In genomic region chr18:3256693-3257626, GRCh38 we compare ENCODE assay signal across 1 cellular context.
TF ChIP-seq lines count a peak whose summit lies in the region.

No MANE protein-coding gene starts in this region.

TF ChIP-seq in HEK293, 187 proteins besides CTCF, POLR2A, EP300 and RAD21 (continued from another document and continues in another):
- TF ChIP-seq ZNF280C (tag by site-specific recombination; IDR thresholded peaks at IDR 0.05) (no peak), KLF10 (tag by site-specific recombination; IDR thresholded peaks at IDR 0.05) (peak; percentile 12; the same call in 1 of the 2 replicates), ZNF544 (tag by site-specific recombination; IDR thresholded peaks at IDR 0.05) (no peak), TSHZ1 (tag by site-specific recombination; IDR thresholded peaks at IDR 0.05; ENCODE audit: borderline replicate concordance) (no peak), GLIS2 (tag by site-specific recombination; IDR thresholded peaks at IDR 0.05) (no peak), PRDM1 (tag by site-specific recombination; IDR thresholded peaks at IDR 0.05) (no peak), ZNF341 (tag by site-specific recombination; IDR thresholded peaks at IDR 0.05; ENCODE audit: low read depth) (no peak), GLI2 (tag by site-specific recombination; IDR thresholded peaks at IDR 0.05; ENCODE audit: borderline replicate concordance, low read depth) (no peak), ZBTB7A (tag by site-specific recombination; IDR thresholded peaks at IDR 0.05; ENCODE audit: low read depth) (no peak), ZNF561 (tag by site-specific recombination; IDR thresholded peaks at IDR 0.05; ENCODE audit: borderline replicate concordance) (no peak), ZNF514 (tag by site-specific recombination; IDR thresholded peaks at IDR 0.05) (no peak), ZBTB48 (tag by site-specific recombination; IDR thresholded peaks at IDR 0.05) (no peak), ZNF518A (tag by site-specific recombination; conservative IDR thresholded peaks at IDR 0.05; ENCODE audit: low read depth) (no peak), ZNF660 (tag by site-specific recombination; IDR thresholded peaks at IDR 0.05) (no peak), ZNF830 (tag by site-specific recombination; IDR thresholded peaks at IDR 0.05; ENCODE audit: low read depth) (no peak), ZSCAN30 (tag by site-specific recombination; IDR thresholded peaks at IDR 0.05) (no peak), OVOL3 (tag by site-specific recombination; IDR thresholded peaks at IDR 0.05) (no peak), ZBTB10 (tag by site-specific recombination; IDR thresholded peaks at IDR 0.05) (no peak), ZNF785 (tag by site-specific recombination; IDR thresholded peaks at IDR 0.05) (no peak), ZNF692 (tag by site-specific recombination; IDR thresholded peaks at IDR 0.05) (no peak), AEBP2 (tag by site-specific recombination; IDR thresholded peaks at IDR 0.05; ENCODE audit: borderline replicate concordance) (no peak), ZNF23 (tag by site-specific recombination; IDR thresholded peaks at IDR 0.05; ENCODE audit: borderline replicate concordance) (no peak), PRDM2 (tag by site-specific recombination; IDR thresholded peaks at IDR 0.05; ENCODE audit: borderline replicate concordance) (no peak), ZNF791 (tag by site-specific recombination; IDR thresholded peaks at IDR 0.05) (no peak), ZNF248 (tag by site-specific recombination; IDR thresholded peaks at IDR 0.05) (no peak), ZNF391 (tag by site-specific recombination; IDR thresholded peaks at IDR 0.05; ENCODE audit: borderline replicate concordance, low read depth) (no peak), ZNF654 (tag by site-specific recombination; IDR thresholded peaks at IDR 0.05; ENCODE audit: low read depth) (no peak), ZNF571 (tag by site-specific recombination; IDR thresholded peaks at IDR 0.05) (no peak), ZNF155 (tag by site-specific recombination; IDR thresholded peaks at IDR 0.05) (no peak), GLI4 (tag by site-specific recombination; IDR thresholded peaks at IDR 0.05) (no peak), ZNF184 (tag by site-specific recombination; IDR thresholded peaks at IDR 0.05) (0 out of 2 replicates have a peak, but pooled peaks have one; percentile 30), ZFP69B (tag by site-specific recombination; IDR thresholded peaks at IDR 0.05) (no peak), ZFP41 (tag by site-specific recombination; IDR thresholded peaks at IDR 0.05; ENCODE audit: borderline replicate concordance) (no peak), ZNF621 (tag by site-specific recombination; IDR thresholded peaks at IDR 0.05) (no peak)
